ENCODE assay signal across 29 cellular contexts in the genomic region with DNA sequence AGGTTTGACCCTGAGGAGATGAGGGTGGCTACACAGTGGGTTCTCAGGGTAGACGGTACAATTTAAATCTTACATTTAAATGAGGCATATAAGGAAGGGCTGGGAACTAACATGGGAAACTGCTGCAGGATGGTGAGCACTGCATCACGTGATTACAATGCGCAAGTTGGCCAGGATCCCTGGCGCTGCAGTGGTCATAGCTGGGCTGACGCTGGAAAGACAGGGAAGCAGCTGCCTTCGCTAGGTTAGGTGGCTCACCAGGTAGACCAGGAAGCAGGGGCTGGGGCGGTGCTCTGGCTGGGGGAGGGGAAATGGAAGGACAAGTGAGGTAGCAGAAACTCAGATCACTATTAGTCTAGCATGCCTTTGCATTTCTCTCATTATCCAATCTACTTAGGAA.
DNase-seq lines count a peak whose midpoint lies in the region; ATAC-seq and TF ChIP-seq lines count a peak whose summit lies in the region.
"Had no signal": no experiment of that assay in that cellular context is flagged by ENCODE, and none has a peak within 500 bp of the region (broad histone marks: within the 10 kb centered on the region; RNA-seq: fewer than 3 reads in every experiment).

No MANE protein-coding gene starts in this region.

- DNase-seq in stimulated activated naive CD8-positive, alpha-beta T cell treated with anti-CD3 and anti-CD28 coated beads, Interleukin-15, amount 100 ng/mL, for 72 hours, result no peak
- DNase-seq in mucosa of descending colon (peak in 2 of 3 donors; percentile 25 to 55), Right ventricle myocardium superior (no peak)
- DNase-seq: activated CD4-positive, CD25-positive, alpha-beta regulatory T cell treated with anti-CD3 and anti-CD28 coated beads, Interleukin-2, amount 50 U/mL, for 72 hours; activated CD8-positive, alpha-beta T cell treated with anti-CD3 and anti-CD28 coated beads, Interleukin-2, amount 10 ng/mL, durations not matched to agents 7 days and 5 days; activated T-cell treated with anti-CD3 and anti-CD28 coated beads for 4 hours; CD4-positive, alpha-beta memory T cell; effector memory CD4-positive, alpha-beta T cell; hypothalamus; Karpas-422; NCI-H1417; NCI-H2029 treated with DMSO at 0.1 percent for 48 hours; NCI-H526; pancreas; retina; stimulated activated naive CD4-positive, alpha-beta T cell; T-helper 17 cell had no signal

- ATAC-seq in stimulated activated naive CD8-positive, alpha-beta T cell treated with anti-CD3 and anti-CD28 coated beads, Interleukin-15, amount 100 ng/mL, for 72 hours, result no peak
- ATAC-seq in mucosa of descending colon (no peak), Right ventricle myocardium superior (ENCODE audit: poor library complexity) (no peak), HG03378 (IDR thresholded peaks at IDR 0.05; ENCODE audit: unreplicated experiment) (no peak), HG03025 (IDR thresholded peaks at IDR 0.05; ENCODE audit: low FRiP score, unreplicated experiment) (no peak), GM18502 (IDR thresholded peaks at IDR 0.05; ENCODE audit: poor library complexity, unreplicated experiment) (no peak)
- ATAC-seq: activated CD8-positive, alpha-beta T cell treated with anti-CD3 and anti-CD28 coated beads, Interleukin-2, amount 10 ng/mL, durations not matched to agents 7 days and 5 days; left lobe of liver; pancreas; Right ventricle myocardium inferior; SK-N-SH treated with all-trans-retinoic acid at 6 μM for 48 hours; T-helper 17 cell had no signal

- H3K27ac Mint-ChIP-seq in stimulated activated naive CD8-positive, alpha-beta T cell treated with anti-CD3 and anti-CD28 coated beads, Interleukin-15, Interleukin-2, amounts not matched to agents 100 ng/mL and 50 ng/mL, for 24 hours, result peak overlapping the region; percentile 17
- H3K27ac Mint-ChIP-seq in stimulated activated naive CD8-positive, alpha-beta T cell treated with anti-CD3 and anti-CD28 coated beads, Interleukin-15, amount 100 ng/mL, for 72 hours, result no peak overlapping the region
- H3K27ac Mint-ChIP-seq in brain, result peak overlapping the region in 3 of 5 experiments; percentile 0 to 57 (median 32)
- H3K27ac Mint-ChIP-seq: activated CD8-positive, alpha-beta T cell treated with anti-CD3 and anti-CD28 coated beads, Interleukin-2, amount 10 ng/mL, durations not matched to agents 7 days and 5 days; neural progenitor cell; T-helper 17 cell had no signal

- H3K9me3 Mint-ChIP-seq in stimulated activated naive CD8-positive, alpha-beta T cell treated with anti-CD3 and anti-CD28 coated beads, Interleukin-15, Interleukin-2, amounts not matched to agents 100 ng/mL and 50 ng/mL, for 24 hours, result peaks cover 5% of the 10 kb centered on the region
- peaks cover 4 to 7% of the 10 kb centered on the region in 2 donors for H3K9me3 Mint-ChIP-seq in stimulated activated naive CD8-positive, alpha-beta T cell treated with anti-CD3 and anti-CD28 coated beads, Interleukin-15, amount 100 ng/mL, for 72 hours
- H3K9me3 Mint-ChIP-seq in brain, result no peaks in the 10 kb centered on the region
- H3K9me3 Mint-ChIP-seq: neural progenitor cell had no signal

- no peaks in the 10 kb centered on the region for H3K36me3 ChIP-seq in mucosa of descending colon (ENCODE audit: low read depth)
- H3K36me3 ChIP-seq: cardiac muscle cell, HAP-1, neural progenitor cell, pancreas, vagina had no signal

- peaks cover 15% of the 10 kb centered on the region for H3K4me1 ChIP-seq in mucosa of descending colon (ENCODE audit: low read depth)
- H3K4me1 ChIP-seq: HAP-1 had no signal

- H3K9me3 ChIP-seq in mucosa of descending colon, result no peaks in the 10 kb centered on the region
- H3K9me3 ChIP-seq: HAP-1, pancreas, vagina had no signal

- no peak overlapping the region for H3K4me3 ChIP-seq in mucosa of descending colon
- H3K4me3 ChIP-seq: cardiac muscle cell, HAP-1, neural progenitor cell, pancreas, vagina had no signal

- no peaks in the 10 kb centered on the region for H3K27me3 Mint-ChIP-seq in stimulated activated naive CD8-positive, alpha-beta T cell treated with anti-CD3 and anti-CD28 coated beads, Interleukin-15, Interleukin-2, amounts not matched to agents 100 ng/mL and 50 ng/mL, for 24 hours
- no peaks in the 10 kb centered on the region for H3K27me3 Mint-ChIP-seq in stimulated activated naive CD8-positive, alpha-beta T cell treated with anti-CD3 and anti-CD28 coated beads, Interleukin-15, amount 100 ng/mL, for 72 hours
- no peaks in the 10 kb centered on the region for H3K27me3 Mint-ChIP-seq in brain
- H3K27me3 Mint-ChIP-seq: CD4-positive, alpha-beta memory T cell; T-helper 17 cell had no signal

- H3K4me1 Mint-ChIP-seq in stimulated activated naive CD8-positive, alpha-beta T cell treated with anti-CD3 and anti-CD28 coated beads, Interleukin-15, Interleukin-2, amounts not matched to agents 100 ng/mL and 50 ng/mL, for 24 hours (ENCODE audit: low read depth), result peaks cover 90% of the 10 kb centered on the region
- H3K4me1 Mint-ChIP-seq in stimulated activated naive CD8-positive, alpha-beta T cell treated with anti-CD3 and anti-CD28 coated beads, Interleukin-15, amount 100 ng/mL, for 72 hours, result peaks cover 80% of the 10 kb centered on the region
- peaks cover 83% of the 10 kb centered on the region for H3K4me1 Mint-ChIP-seq in brain

- no peak overlapping the region for H3K4me3 Mint-ChIP-seq in stimulated activated naive CD8-positive, alpha-beta T cell treated with anti-CD3 and anti-CD28 coated beads, Interleukin-15, Interleukin-2, amounts not matched to agents 100 ng/mL and 50 ng/mL, for 24 hours
- no peak overlapping the region for H3K4me3 Mint-ChIP-seq in stimulated activated naive CD8-positive, alpha-beta T cell treated with anti-CD3 and anti-CD28 coated beads, Interleukin-15, amount 100 ng/mL, for 72 hours
- no peak overlapping the region for H3K4me3 Mint-ChIP-seq in brain
- H3K4me3 Mint-ChIP-seq: activated CD8-positive, alpha-beta T cell treated with anti-CD3 and anti-CD28 coated beads, Interleukin-2, amount 10 ng/mL, durations not matched to agents 7 days and 5 days; CD4-positive, alpha-beta memory T cell; neural progenitor cell; T-helper 17 cell had no signal

- H3K36me3 Mint-ChIP-seq in stimulated activated naive CD8-positive, alpha-beta T cell treated with anti-CD3 and anti-CD28 coated beads, Interleukin-15, Interleukin-2, amounts not matched to agents 100 ng/mL and 50 ng/mL, for 24 hours (ENCODE audit: low read depth), result peaks cover 43% of the 10 kb centered on the region
- H3K36me3 Mint-ChIP-seq in brain, result peaks cover 17% of the 10 kb centered on the region

- intact Hi-C loops in mucosa of descending colon (cut with DNase I, micrococcal nuclease) (no loop called here), Right ventricle myocardium superior (cut with DNase I) (no loop called here)

- TF ChIP-seq CTCF in brain (conservative IDR thresholded peaks at IDR 0.05) (no peak), mucosa of descending colon (IDR thresholded peaks at IDR 0.05) (no peak)

Comparison
In these comparisons a context has a peak if more than half of its experiments do, and no peak if none do; other contexts are left out.
1. H3K27ac Mint-ChIP-seq: peak in stimulated activated naive CD8-positive, alpha-beta T cell treated with anti-CD3 and anti-CD28 coated beads, Interleukin-15, Interleukin-2, amounts not matched to agents 100 ng/mL and 50 ng/mL, for 24 hours (single experiment) and brain (3 of 5); none in stimulated activated naive CD8-positive, alpha-beta T cell treated with anti-CD3 and anti-CD28 coated beads, Interleukin-15, amount 100 ng/mL, for 72 hours (0 of 2).
2. DNase-seq: peak in mucosa of descending colon (2 of 3); none in stimulated activated naive CD8-positive, alpha-beta T cell treated with anti-CD3 and anti-CD28 coated beads, Interleukin-15, amount 100 ng/mL, for 72 hours (0 of 2) and Right ventricle myocardium superior (single experiment).